8 cellular contexts compared by ENCODE assay signal in genomic region chr2:74833418-74834233, GRCh38. TPM values are rescaled to one million over a fixed set of nuclear protein-coding genes. Genes with fewer than 3 reads are reported as not detected.
DNase-seq lines count a peak whose midpoint lies in the region; ATAC-seq, FAIRE-seq and TF ChIP-seq lines count a peak whose summit lies in the region.

HK2 (plus strand) TSS chr2:74834127; CDS start chr2:74834581, 454 bp downstream.

- H2AFZ ChIP-seq in HepG2 (ENCODE audit: low read length), result no peak within 1 kb of the TSS

- peak; percentile 99 for DNase-seq in AG08396 (ENCODE audit: low spot score)
- peak; percentile 76 for DNase-seq in NCI-H446 treated with DMSO at 0.1 percent for 48 hours (lab: John Stamatoyannopoulos, UW)
- DNase-seq in activated CD4-positive, alpha-beta T cell treated with anti-CD3 and anti-CD28 coated beads for 48 hours, result peak; percentile 90
- DNase-seq in coronary artery (ENCODE audit: low spot score), result peak; percentile 88
- peak; percentile 85 for DNase-seq in HepG2 (ENCODE audit: low spot score)
- peak; percentile 83 for DNase-seq in stimulated activated CD4-positive, alpha-beta T cell treated with anti-CD3 and anti-CD28 coated beads, Interleukin-4, amount 100 ng/mL, for 24 hours

- intact Hi-C loops in HepG2 (cut with micrococcal nuclease; ENCODE audit: unreplicated experiment), result no loop called here

- BruUV-seq in HepG2 (replicated peaks; lab: Mats Ljungman, UMichigan), result no TSS peak

- peaks cover 6 to 11% of the 10 kb centered on the region in 2 experiments; a peak in 4 of 5 replicates for H3K36me3 ChIP-seq in HepG2 (replicated peaks in 1 of 2; ENCODE audit: control insufficient read depth in 1 of 2, insufficient read depth in 2 of 2, low read length in 2 of 2)

- FAIRE-seq in HepG2 (lab: Jason Lieb, UNC), result no peak

- peak; percentile 66 to 82 for TF ChIP-seq POLR2A in HepG2 (IDR thresholded peaks at IDR 0.05; ENCODE audit: insufficient read depth in 1 of 2, low read depth in 2 of 2, low read length in 2 of 2)

- no peaks in the 10 kb centered on the region for H3K9me3 ChIP-seq in HepG2 (ENCODE audit: low read length)

- peaks cover 0 to under 1% of the 10 kb centered on the region in 2 experiments; a peak in 1 of 5 replicates for H3K27me3 ChIP-seq in HepG2 (ENCODE audit: control insufficient read depth in 1 of 2, insufficient read depth in 2 of 2, low read length in 2 of 2)

- H4K20me1 ChIP-seq in HepG2 (ENCODE audit: insufficient read depth, low read length), result peaks cover 29% of the 10 kb centered on the region

- TF ChIP-seq CTCF in coronary artery (IDR thresholded peaks at IDR 0.05) (no peak), HepG2 (CRISPR knock-in tag; IDR thresholded peaks at IDR 0.05) (no peak)

- in situ Hi-C loops in HepG2 (cut with HindIII; ENCODE audit: extremely low pct_ligation_motif_present, low pct_unique_long_range_greater_than_20kb), result no loop called here

- POLR2A ChIA-PET in HepG2 (lab: Yijun Ruan, JAX), result interaction anchor here (1.0 to 5.0 kb wide), 6 partner anchors 9 to 81 kb away, joined by 3 to 30 read pairs (median 7); no protein-coding TSS in a partner anchor

- H3K27ac ChIP-seq in coronary artery (peak within 1 kb of the TSS; percentile 76 to 84), HepG2 (ENCODE audit: extremely low read length, insufficient read depth, low read length) (peak within 1 kb of the TSS; percentile 71)

- 9% methylated on average over 24 of the region's 67 CpGs for WGBS in HepG2 (ENCODE audit: low lambda C conversion rate)

- no peak for TF ChIP-seq RAD21 in HepG2 (CRISPR knock-in tag; IDR thresholded peaks at IDR 0.05)

- CTCF ChIA-PET in HepG2 (lab: Yijun Ruan, JAX; ENCODE audit: low intra/inter-chr PET ratio, low total read pairs), result interaction anchor here (0.6 kb wide), 1 partner anchor 120 kb away, joined by 3 read pairs; no protein-coding TSS in a partner anchor

- peaks cover 49% of the 10 kb centered on the region for H3K79me2 ChIP-seq in HepG2 (ENCODE audit: insufficient read depth, low read length)

- H3K4me3 ChIP-seq in coronary artery (peak within 1 kb of the TSS; percentile 82), HepG2 (replicated peaks in 1 of 3; ENCODE audit: insufficient read depth in 1 of 3, low read depth in 2 of 3, low read length in 3 of 3) (peak within 1 kb of the TSS; percentile 87 to 99 (median 97))

- peak; percentile 86 for ATAC-seq in GM18867 (IDR thresholded peaks at IDR 0.05; ENCODE audit: unreplicated experiment)
- peak; percentile 77 for ATAC-seq in HG03095 (IDR thresholded peaks at IDR 0.05; ENCODE audit: unreplicated experiment)
- peak; percentile 90 for ATAC-seq in HepG2

- H3K9ac ChIP-seq in HepG2 (ENCODE audit: insufficient read depth, low read depth, low read length), result peak within 1 kb of the TSS; percentile 83

- TF ChIP-seq EP300 in HepG2 (IDR thresholded peaks at IDR 0.05; ENCODE audit: low read depth in 2 of 2, low read length in 2 of 2) (no peak), HepG2 (CRISPR knock-in tag; IDR thresholded peaks at IDR 0.05; ENCODE audit: borderline replicate concordance) (no peak)

- H3K4me1 ChIP-seq in HepG2 (ENCODE audit: insufficient read depth, low read length), result peaks cover 60% of the 10 kb centered on the region

- H3K4me2 ChIP-seq in HepG2 (ENCODE audit: low read depth, low read length), result peak within 1 kb of the TSS; percentile 92

TF ChIP-seq in HepG2, 621 proteins besides CTCF, POLR2A, EP300 and RAD21 (continues in another document):
- no peak for TF ChIP-seq AKAP8 (CRISPR knock-in tag; IDR thresholded peaks at IDR 0.05)
- no peak for TF ChIP-seq U2AF2 (IDR thresholded peaks at IDR 0.05; ENCODE audit: low read depth, low read length)
- TF ChIP-seq ZNF326 (CRISPR knock-in tag; IDR thresholded peaks at IDR 0.05; ENCODE audit: borderline replicate concordance), result no peak
- 0 out of 2 replicates have a peak, but pooled peaks have one; percentile 26 for TF ChIP-seq ZNF713 (CRISPR knock-in tag; IDR thresholded peaks at IDR 0.05)
- TF ChIP-seq ZNF260 (CRISPR knock-in tag; IDR thresholded peaks at IDR 0.05; ENCODE audit: borderline replicate concordance, low read depth), result no peak
- peak; percentile 95 for TF ChIP-seq HDAC1 (CRISPR knock-in tag; IDR thresholded peaks at IDR 0.05)
- 0 out of 2 replicates have a peak, but pooled peaks have one; percentile 4 for TF ChIP-seq ZNF225 (CRISPR knock-in tag; IDR thresholded peaks at IDR 0.05)
- TF ChIP-seq ZBTB33 (CRISPR knock-in tag; IDR thresholded peaks at IDR 0.05), result no peak; the same call in 1 of the 2 replicates
- peak; percentile 99 for TF ChIP-seq SAP130 (CRISPR knock-in tag; IDR thresholded peaks at IDR 0.05; ENCODE audit: low read depth)
- TF ChIP-seq NCOA2 (CRISPR knock-in tag; IDR thresholded peaks at IDR 0.05), result no peak; the same call in 1 of the 2 replicates
- no peak for TF ChIP-seq ZZZ3 (CRISPR knock-in tag; IDR thresholded peaks at IDR 0.05; ENCODE audit: borderline replicate concordance)
- peak; percentile 57; the same call in 1 of the 2 replicates for TF ChIP-seq DNMT1 (CRISPR knock-in tag; IDR thresholded peaks at IDR 0.05)
- TF ChIP-seq MTF2 (CRISPR knock-in tag; IDR thresholded peaks at IDR 0.05; ENCODE audit: borderline replicate concordance), result peak; percentile 47; the same call in 1 of the 2 replicates
- TF ChIP-seq ZNF207 (IDR thresholded peaks at IDR 0.05; ENCODE audit: borderline replicate concordance), result no peak
- TF ChIP-seq ZNF275 (CRISPR knock-in tag; IDR thresholded peaks at IDR 0.05; ENCODE audit: borderline replicate concordance), result peak; percentile 44; the same call in 1 of the 2 replicates
- no peak; the same call in 1 of the 2 replicates for TF ChIP-seq GABPA (IDR thresholded peaks at IDR 0.05; ENCODE audit: low read depth, low read length)
- no peak for TF ChIP-seq GABPA (CRISPR knock-in tag; IDR thresholded peaks at IDR 0.05; ENCODE audit: low read depth)
- TF ChIP-seq ZNF557 (CRISPR knock-in tag; IDR thresholded peaks at IDR 0.05), result 0 out of 2 replicates have a peak, but pooled peaks have one; percentile 45
- TF ChIP-seq ZNF329 (CRISPR knock-in tag; IDR thresholded peaks at IDR 0.05; ENCODE audit: low read depth), result peak; percentile 46; the same call in 1 of the 2 replicates
- no peak for TF ChIP-seq ZNF841 (CRISPR knock-in tag; IDR thresholded peaks at IDR 0.05; ENCODE audit: borderline replicate concordance)

RNA-seq across cellular contexts. Expression of gene HK2, which starts in this region (rescaled TPM):
- total RNA-seq in HepG2 (2016; rRNA removed; fragmentation: Illumina TruSeq; extraction: Trizol), result 13.2 and 24.4 TPM in 2 replicates
- 1.4 and 1.6 TPM in 2 replicates for total RNA-seq in HepG2 (2016; cell fraction: cytosol; rRNA removed; fragmentation: Illumina TruSeq; extraction: Trizol; ENCODE audit: low read depth)
- total RNA-seq in HepG2 (2016; cell fraction: insoluble cytoplasmic fraction; rRNA removed; fragmentation: Illumina TruSeq; extraction: Trizol), result 13.6 and 21.9 TPM in 2 replicates
- 8.5 and 9.3 TPM in 2 replicates for total RNA-seq in HepG2 (2016; cell fraction: membrane; rRNA removed; fragmentation: Illumina TruSeq; extraction: Trizol)
- total RNA-seq in HepG2 (2016; cell fraction: nucleus; rRNA removed; fragmentation: Illumina TruSeq; extraction: Trizol), result 20.3 and 20.8 TPM in 2 replicates
- 97.0 and 101 TPM in 2 replicates for polyA plus RNA-seq in HepG2 (2011; rRNA removed)
- polyA plus RNA-seq in HepG2 (2011; cell fraction: cytosol; rRNA removed), result 69.4 and 70.4 TPM in 2 replicates
- 105 and 144 TPM in 2 replicates for polyA plus RNA-seq in HepG2 (2011; cell fraction: nucleus; rRNA removed)
- 78.0 and 124 TPM in 2 replicates for polyA plus RNA-seq in HepG2 (2012)
- 0.93 and 0.99 TPM in 2 replicates for polyA plus RNA-seq in HepG2 (2016; cell fraction: cytosol; fragmentation: Illumina TruSeq; extraction: Trizol; ENCODE audit: low read depth)
- polyA plus RNA-seq in HepG2 (2016; cell fraction: insoluble cytoplasmic fraction; fragmentation: Illumina TruSeq; extraction: Trizol; ENCODE audit: low read depth), result 23.2 and 27.3 TPM in 2 replicates
- 2.8 and 3.5 TPM in 2 replicates for polyA plus RNA-seq in HepG2 (2016; cell fraction: membrane; fragmentation: Illumina TruSeq; extraction: Trizol; ENCODE audit: low read depth)
- polyA plus RNA-seq in HepG2 (2016; cell fraction: nucleus; fragmentation: Illumina TruSeq; extraction: Trizol; ENCODE audit: insufficient read depth, low read depth), result 30.1 and 30.3 TPM in 2 replicates
- 69.1 and 358 TPM in 2 replicates for polyA minus RNA-seq in HepG2 (2011; rRNA and poly(A)+ RNA removed; ENCODE audit: low replicate concordance)
- 176 and 190 TPM in 2 replicates for polyA minus RNA-seq in HepG2 (2011; cell fraction: cytosol; rRNA and poly(A)+ RNA removed)
- polyA minus RNA-seq in HepG2 (2011; cell fraction: nucleus; rRNA and poly(A)+ RNA removed), result 176 and 200 TPM in 2 replicates

Comparison
In these comparisons a context has a peak if more than half of its experiments do, and no peak if none do; other contexts are left out.
1. Peak in every context shown above with its lines: DNase-seq, ATAC-seq, H3K4me3 ChIP-seq and H3K27ac ChIP-seq.